8 cellular contexts compared by ENCODE assay signal in the genomic region with DNA sequence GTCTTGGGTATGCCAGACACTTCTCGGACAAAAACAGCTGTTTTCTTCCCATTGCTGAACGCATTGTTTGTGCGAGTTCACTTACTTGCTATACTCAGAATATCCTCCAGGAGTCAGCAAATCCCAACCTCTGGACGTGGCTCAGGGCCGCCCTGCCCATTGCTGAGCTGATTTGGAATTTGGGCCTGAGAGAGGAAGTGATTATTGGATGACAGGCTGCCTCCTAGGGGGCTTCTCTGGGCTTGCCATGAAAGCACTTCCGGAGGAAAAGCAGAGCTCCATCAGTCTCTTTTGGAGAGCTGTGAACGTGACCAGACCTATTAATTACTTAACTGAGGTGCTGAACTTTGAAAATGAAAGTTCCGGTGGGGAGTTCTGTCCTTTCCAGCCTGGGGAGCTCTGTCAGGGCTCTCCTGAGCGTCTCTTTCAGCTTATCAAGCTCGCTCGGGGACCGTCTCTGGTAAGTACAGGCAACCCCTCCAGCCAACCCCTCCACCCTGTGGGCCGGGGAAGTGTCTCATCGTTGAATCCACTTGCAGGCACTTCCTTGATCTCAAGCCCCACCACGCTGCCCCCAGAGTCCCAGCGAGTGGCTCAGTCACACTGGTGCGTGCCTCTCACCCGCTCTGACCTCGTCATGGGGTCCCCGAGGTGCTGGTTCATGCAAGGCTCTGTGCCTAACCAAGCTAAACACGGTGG.
A peak's percentile ranks its signal among the peaks of the same experiment; 100 is the strongest.
DNase-seq lines count a peak whose midpoint lies in the region; ATAC-seq, FAIRE-seq and TF ChIP-seq lines count a peak whose summit lies in the region.

No MANE protein-coding gene starts in this region.

- peak overlapping the region; percentile 48 for H3K4me3 Mint-ChIP-seq in chondrocyte (ENCODE audit: unreplicated experiment)

- peaks cover 23% of the 10 kb centered on the region for H3K4me1 Mint-ChIP-seq in chondrocyte (ENCODE audit: low read depth)

- DNase-seq in A172 (ENCODE audit: low spot score) (peak; percentile 89), GM18507 (ENCODE audit: extremely low spot score, insufficient read length, low read depth) (peak; percentile 49), NCI-H345 treated with DMSO at 0.1 percent for 48 hours (lab: John Stamatoyannopoulos, UW; ENCODE audit: unreplicated experiment) (peak; percentile 63), chondrocyte (ENCODE audit: low spot score) (no peak), left lobe of liver (ENCODE audit: low spot score) (peak; percentile 70)
- DNase-seq in stimulated activated CD4-positive, alpha-beta T cell treated with anti-CD3 and anti-CD28 coated beads, Interleukin-4, amount 100 ng/mL, for 24 hours, result peak; percentile 69

- peak; percentile 94 for FAIRE-seq in GM18507 (lab: Jason Lieb, UNC)

- peaks cover 6% of the 10 kb centered on the region for H3K9me3 Mint-ChIP-seq in chondrocyte (ENCODE audit: low read depth)

- peaks cover 3% of the 10 kb centered on the region for H3K36me3 Mint-ChIP-seq in chondrocyte (ENCODE audit: low read depth)

- H3K27ac Mint-ChIP-seq in chondrocyte (ENCODE audit: unreplicated experiment), result no peak overlapping the region

- TF ChIP-seq CTCF in chondrocyte (IDR thresholded peaks at IDR 0.05), result peak; percentile 94

- H3K27me3 Mint-ChIP-seq in chondrocyte (ENCODE audit: low read depth), result peaks cover 3% of the 10 kb centered on the region

- peak; percentile 77 for ATAC-seq in HG03139 (IDR thresholded peaks at IDR 0.05; ENCODE audit: unreplicated experiment)
- ATAC-seq in activated CD4-positive, CD25-positive, alpha-beta regulatory T cell treated with anti-CD3 and anti-CD28 coated beads, Interleukin-2, amount 50 U/mL, for 24 hours, result peak; percentile 77 to 80
- peak; percentile 97 for ATAC-seq in left lobe of liver
